Comparison of ENCODE assay signal across 17 cellular contexts in genomic region chr18:27600245-27600644, GRCh38.
"Had no signal": no experiment of that assay in that cellular context is flagged by ENCODE, and none has a peak within 500 bp of the region (broad histone marks: within the 10 kb centered on the region; RNA-seq: fewer than 3 reads in every experiment).

No MANE protein-coding gene starts in this region.

- H3K4me1 Mint-ChIP-seq: naive B cell, nephron had no signal

- H3K4me3 Mint-ChIP-seq: endodermal cell, naive B cell, nephron had no signal

- ATAC-seq: foreskin keratinocyte had no signal

- DNase-seq: effector CD4-positive, alpha-beta T cell; endodermal cell; erythroblast; foreskin keratinocyte; head of caudate nucleus; hippocampal formation; kidney glomerular epithelial cell; mesendoderm; naive B cell; posterior cingulate gyrus; sigmoid colon; stimulated activated CD4-positive, alpha-beta T cell treated with anti-CD3 and anti-CD28 coated beads, Interleukin-2, amount 100 ng/mL, for 24 hours; stimulated activated naive CD4-positive, alpha-beta T cell; stomach; substantia nigra; transverse colon had no signal

- H3K36me3 Mint-ChIP-seq: naive B cell had no signal

- H3K27ac Mint-ChIP-seq: endodermal cell, naive B cell, nephron had no signal

- H3K27me3 Mint-ChIP-seq: naive B cell had no signal
